Comparison of ENCODE assay signal across 8 cellular contexts in the genomic region with DNA sequence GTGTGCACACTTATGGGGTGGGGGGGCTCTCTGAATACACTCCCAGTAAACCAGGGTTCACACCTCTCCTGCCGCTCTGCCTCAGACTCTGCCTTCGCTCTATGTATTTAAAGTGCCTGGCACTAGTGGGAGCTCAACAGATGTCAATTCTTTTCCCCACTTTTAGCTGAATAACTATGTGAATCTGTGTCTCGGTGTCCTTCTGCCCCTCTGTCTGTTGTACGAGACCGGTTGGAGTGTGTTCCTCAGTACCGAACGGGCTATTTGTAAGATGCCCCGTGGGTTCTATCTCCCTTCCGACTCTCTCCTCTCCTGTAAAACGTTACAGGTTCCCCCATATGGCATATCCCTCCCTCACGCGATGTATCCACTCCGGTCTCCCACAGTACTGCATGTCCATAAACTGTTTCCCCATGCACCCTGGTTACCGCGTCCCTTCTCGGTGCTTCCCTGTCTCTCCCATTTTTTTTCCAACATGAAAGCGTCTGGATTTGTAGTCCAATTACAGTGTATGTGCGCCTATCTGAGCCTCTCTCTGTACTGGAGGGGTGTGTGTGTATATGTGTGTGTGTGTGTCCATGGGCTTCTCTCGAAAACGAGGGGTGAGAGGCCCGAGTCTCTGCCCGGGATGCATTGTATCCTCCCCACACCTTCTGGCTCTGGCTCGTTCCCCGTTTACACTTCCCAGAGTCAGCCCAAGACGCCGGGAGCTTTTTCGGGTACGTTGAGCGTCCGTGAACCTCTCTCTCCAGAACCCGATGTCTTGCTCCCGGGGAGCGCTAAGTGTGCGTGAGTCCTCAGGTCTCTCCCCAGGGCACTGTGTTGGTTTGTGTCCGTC. TPM values are rescaled to one million over a fixed set of nuclear protein-coding genes. Genes with fewer than 3 reads are reported as not detected.
DNase-seq lines count a peak whose midpoint lies in the region; ATAC-seq and TF ChIP-seq lines count a peak whose summit lies in the region.

No MANE protein-coding gene starts in this region.

- DNase-seq in activated CD4-positive, alpha-beta T cell treated with anti-CD3 and anti-CD28 coated beads, Interleukin-2, amount 10 ng/mL, durations not matched to agents 24 days and 14 days, result no peak
- no peak for DNase-seq in activated CD4-positive, alpha-beta T cell treated with anti-CD3 and anti-CD28 coated beads, Interleukin-2, amount 50 U/mL, for 1 hour
- DNase-seq in RPMI8226 (peak; percentile 61), upper lobe of right lung (peak; percentile 66)
- no peak for DNase-seq in effector memory CD8-positive, alpha-beta T cell

- H3K4me3 ChIP-seq in mesodermal cell (ENCODE audit: extremely low read depth, insufficient read depth, low read length, poor library complexity, severe bottlenecking) (peak overlapping the region; percentile 69), upper lobe of right lung (peak overlapping the region; percentile 87)

- TF ChIP-seq CTCF in upper lobe of right lung (IDR thresholded peaks at IDR 0.05), result no peak

- peaks cover 54% of the 10 kb centered on the region for H3K4me1 Mint-ChIP-seq in activated CD4-positive, alpha-beta T cell treated with anti-CD3 and anti-CD28 coated beads, Interleukin-2, amount 10 ng/mL, durations not matched to agents 24 days and 14 days
- H3K4me1 Mint-ChIP-seq in effector memory CD8-positive, alpha-beta T cell (ENCODE audit: low read depth in 2 of 2), result peaks cover 32% of the 10 kb centered on the region in 2 donors

- H3K4me1 ChIP-seq in mesodermal cell (ENCODE audit: control insufficient read depth, insufficient read depth, low read length, poor library complexity, severe bottlenecking), result peaks cover 9% of the 10 kb centered on the region
- H3K4me1 ChIP-seq in upper lobe of right lung, result peaks cover 47% of the 10 kb centered on the region

- H3K27me3 Mint-ChIP-seq in activated CD4-positive, alpha-beta T cell treated with anti-CD3 and anti-CD28 coated beads, Interleukin-2, amount 10 ng/mL, durations not matched to agents 24 days and 14 days, result no peaks in the 10 kb centered on the region
- H3K27me3 Mint-ChIP-seq in effector memory CD8-positive, alpha-beta T cell, result no peaks in the 10 kb centered on the region

- intact Hi-C loops in activated CD4-positive, alpha-beta T cell treated with anti-CD3 and anti-CD28 coated beads, Interleukin-2, amount 10 ng/mL, durations not matched to agents 24 days and 14 days (cut with micrococcal nuclease), result loop anchor here (1.0 to 10.0 kb wide), 8 partner anchors 68 to 977 kb away; partner anchors contain the start of gene LNPEP
- intact Hi-C loops in upper lobe of right lung (cut with DNase I), result loop anchor here (5.0 to 10.0 kb wide), 2 partner anchors 105 to 377 kb away; no protein-coding TSS in a partner anchor

- H3K4me3 Mint-ChIP-seq in activated CD4-positive, alpha-beta T cell treated with anti-CD3 and anti-CD28 coated beads, Interleukin-2, amount 10 ng/mL, durations not matched to agents 24 days and 14 days, result peak overlapping the region; percentile 98
- peak overlapping the region; percentile 97 to 99 for H3K4me3 Mint-ChIP-seq in effector memory CD8-positive, alpha-beta T cell

- H3K9me3 Mint-ChIP-seq in activated CD4-positive, alpha-beta T cell treated with anti-CD3 and anti-CD28 coated beads, Interleukin-2, amount 10 ng/mL, durations not matched to agents 24 days and 14 days, result no peaks in the 10 kb centered on the region
- H3K9me3 Mint-ChIP-seq in effector memory CD8-positive, alpha-beta T cell, result no peaks in the 10 kb centered on the region

- H3K36me3 Mint-ChIP-seq in activated CD4-positive, alpha-beta T cell treated with anti-CD3 and anti-CD28 coated beads, Interleukin-2, amount 10 ng/mL, durations not matched to agents 24 days and 14 days (ENCODE audit: low read depth), result peaks cover 44% of the 10 kb centered on the region
- peaks cover 36% of the 10 kb centered on the region for H3K36me3 Mint-ChIP-seq in effector memory CD8-positive, alpha-beta T cell (ENCODE audit: insufficient read depth)

- WGBS in mesodermal cell (ENCODE audit: insufficient coverage in 2 of 2), 2 experiments, result 29 to 40% methylated on average over 24 to 31 of the region's 35 CpGs

- no peaks in the 10 kb centered on the region for H3K27me3 ChIP-seq in upper lobe of right lung

- no peaks in the 10 kb centered on the region for H3K36me3 ChIP-seq in mesodermal cell (ENCODE audit: control insufficient read depth, insufficient read depth, low read length)
- no peaks in the 10 kb centered on the region for H3K36me3 ChIP-seq in upper lobe of right lung

- peak overlapping the region; percentile 93 for H3K27ac Mint-ChIP-seq in activated CD4-positive, alpha-beta T cell treated with anti-CD3 and anti-CD28 coated beads, Interleukin-2, amount 10 ng/mL, durations not matched to agents 24 days and 14 days
- H3K27ac Mint-ChIP-seq in effector memory CD8-positive, alpha-beta T cell, result peak overlapping the region; percentile 98 to 99

- no peak for ATAC-seq in effector memory CD8-positive, alpha-beta T cell (replicated peaks)
- no peak for ATAC-seq in upper lobe of right lung
- ATAC-seq in HG02759 (IDR thresholded peaks at IDR 0.05; ENCODE audit: unreplicated experiment), result no peak
- no peak for ATAC-seq in HG02970 (IDR thresholded peaks at IDR 0.05; ENCODE audit: low FRiP score, unreplicated experiment)

- H3K9me3 ChIP-seq in mesodermal cell (ENCODE audit: control insufficient read depth, low read length), result no peaks in the 10 kb centered on the region
- H3K9me3 ChIP-seq in upper lobe of right lung, result no peaks in the 10 kb centered on the region

- no peak overlapping the region for H3K27ac ChIP-seq in mesodermal cell (ENCODE audit: low read depth, low read length, severe bottlenecking)
- peak overlapping the region; percentile 99 for H3K27ac ChIP-seq in upper lobe of right lung

RNA-seq across cellular contexts. Expression of gene ELL2, which starts 1.5 kb away (rescaled TPM):
- 103 and 111 TPM in 2 replicates for total RNA-seq in activated CD4-positive, alpha-beta T cell treated with anti-CD3 and anti-CD28 coated beads, Interleukin-2, amount 10 ng/mL, durations not matched to agents 24 days and 14 days
- 11.4 TPM for polyA plus RNA-seq in mesodermal cell (2013, experiment 1 of 2)
- 9.2 TPM for polyA plus RNA-seq in mesodermal cell (2013, experiment 2 of 2)
- total RNA-seq in upper lobe of right lung, result 52.1 TPM

Comparison
In these comparisons a context has a peak if more than half of its experiments do, and no peak if none do; other contexts are left out.
1. DNase-seq: peak in RPMI8226 (single experiment) and upper lobe of right lung (single experiment); none in activated CD4-positive, alpha-beta T cell treated with anti-CD3 and anti-CD28 coated beads, Interleukin-2, amount 10 ng/mL, durations not matched to agents 24 days and 14 days (single experiment), activated CD4-positive, alpha-beta T cell treated with anti-CD3 and anti-CD28 coated beads, Interleukin-2, amount 50 U/mL, for 1 hour (single experiment) and effector memory CD8-positive, alpha-beta T cell (0 of 3).